ENCODE assay signal across 22 cellular contexts in the genomic region with DNA sequence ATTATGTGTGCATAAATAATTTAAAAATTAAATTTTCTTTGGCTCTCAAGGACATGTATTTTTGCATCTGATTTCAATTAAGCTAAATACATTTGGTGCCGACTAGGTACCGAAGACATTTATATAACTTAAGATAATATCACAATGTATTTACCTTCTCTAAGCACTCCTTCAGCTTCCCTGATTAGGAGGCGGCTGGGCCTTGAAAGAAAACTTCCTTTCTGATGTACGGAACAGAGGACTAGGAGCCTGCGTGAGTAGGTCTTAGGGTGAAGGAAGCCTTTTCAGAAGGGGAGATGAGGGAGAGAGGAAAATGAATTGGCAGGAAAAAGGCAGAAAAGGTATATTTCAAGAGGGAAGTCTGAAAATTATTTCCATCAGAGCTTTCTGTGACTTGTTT. TPM values are rescaled to one million over a fixed set of nuclear protein-coding genes. Genes with fewer than 3 reads are reported as not detected.
DNase-seq lines count a peak whose midpoint lies in the region; ATAC-seq and TF ChIP-seq lines count a peak whose summit lies in the region.
"Had no signal": no experiment of that assay in that cellular context is flagged by ENCODE, and none has a peak within 500 bp of the region (broad histone marks: within the 10 kb centered on the region; RNA-seq: fewer than 3 reads in every experiment).

No MANE protein-coding gene starts in this region.

- no peaks in the 10 kb centered on the region for H3K9me3 ChIP-seq in Karpas-422 (ENCODE audit: low read length)
- no peaks in the 10 kb centered on the region for H3K9me3 ChIP-seq in sigmoid colon
- H3K9me3 ChIP-seq: esophagus squamous epithelium, SJSA1 had no signal

- TF ChIP-seq EP300 in sigmoid colon (IDR thresholded peaks at IDR 0.05) = no peak

- no peaks in the 10 kb centered on the region for H3K36me3 Mint-ChIP-seq in activated naive CD8-positive, alpha-beta T cell treated with anti-CD3 and anti-CD28 coated beads, Interleukin-2, amount 50 U/mL, for 24 hours (ENCODE audit: low read depth)
- H3K36me3 Mint-ChIP-seq: activated CD4-positive, alpha-beta memory T cell treated with anti-CD3 and anti-CD28 coated beads for 36 hours; naive thymus-derived CD8-positive, alpha-beta T cell; WTC11 had no signal

- no peaks in the 10 kb centered on the region for H3K79me2 ChIP-seq in Karpas-422 (ENCODE audit: low read length)
- H3K79me2 ChIP-seq: parathyroid adenoma had no signal

- no peak for ATAC-seq in activated naive CD8-positive, alpha-beta T cell treated with anti-CD3 and anti-CD28 coated beads, Interleukin-2, amount 50 U/mL, for 24 hours
- ATAC-seq in HG03280 (IDR thresholded peaks at IDR 0.05; ENCODE audit: unreplicated experiment) (no peak), HG02623 (IDR thresholded peaks at IDR 0.05; ENCODE audit: unreplicated experiment) (no peak)
- ATAC-seq: HepG2 had no signal

- H3K4me1 ChIP-seq in Karpas-422 (ENCODE audit: low read length) = peaks cover 54% of the 10 kb centered on the region
- H3K4me1 ChIP-seq in sigmoid colon = peaks cover 0 to 20% (median 18%) of the 10 kb centered on the region in 4 donors
- H3K4me1 ChIP-seq: SJSA1 had no signal

- no peak for TF ChIP-seq POLR2A in sigmoid colon (IDR thresholded peaks at IDR 0.05)

- peaks cover 27% of the 10 kb centered on the region for H3K4me1 Mint-ChIP-seq in activated naive CD8-positive, alpha-beta T cell treated with anti-CD3 and anti-CD28 coated beads, Interleukin-2, amount 50 U/mL, for 24 hours
- H3K4me1 Mint-ChIP-seq: central memory CD8-positive, alpha-beta T cell had no signal

- intact Hi-C loops in sigmoid colon (cut with DNase I) = loop anchor here (2.0 kb wide), 1 partner anchor 27 kb away; no protein-coding TSS in a partner anchor

- 77 to 82% methylated on average over 5 of the region's 5 CpGs for WGBS in sigmoid colon, 2 donors

- 0 out of 2 replicates have a peak overlapping the region, but pooled peaks have one; percentile 13 for H3K27ac ChIP-seq in Karpas-422 (ENCODE audit: low read length)
- peak overlapping the region; percentile 83 to 84 (median 84) for H3K27ac ChIP-seq in sigmoid colon
- H3K27ac ChIP-seq: SJSA1 had no signal

- DNase-seq in G401 (ENCODE audit: low spot score) (peak; percentile 5), Karpas-422 (no peak), sigmoid colon (no peak), NCI-H1092 treated with DMSO at 0.1 percent for 48 hours (lab: John Stamatoyannopoulos, UW) (no peak)
- no peak for DNase-seq in activated naive CD8-positive, alpha-beta T cell treated with anti-CD3 and anti-CD28 coated beads, Interleukin-2, amount 50 U/mL, for 24 hours
- DNase-seq in stimulated activated naive CD4-positive, alpha-beta T cell (lab: John Stamatoyannopoulos, UW) = no peak
- DNase-seq: activated T-cell treated with anti-CD3 and anti-CD28 coated beads, Interleukin-2, amount 50 U/mL, for 1 hour; DMS79 treated with DMSO at 0.1 percent for 48 hours; effector CD4-positive, alpha-beta T cell; esophagus squamous epithelium; mesendoderm; naive thymus-derived CD8-positive, alpha-beta T cell; NCI-H146; stimulated activated CD4-positive, alpha-beta T cell treated with anti-CD3 and anti-CD28 coated beads, Interleukin-1b, Interleukin-23, amount 100 ng/mL, for 48 hours had no signal

- peak overlapping the region; percentile 61 for H3K4me2 ChIP-seq in Karpas-422 (ENCODE audit: low read depth, low read length, poor library complexity, severe bottlenecking)

- in situ Hi-C loops in G401 (cut with HindIII; ENCODE audit: low sequenced_read_pairs) = no loop called here

- H3K9me2 ChIP-seq in Karpas-422 (replicated peaks; ENCODE audit: insufficient read depth, low read length) = no peaks in the 10 kb centered on the region

- peak overlapping the region; percentile 70 for H3K27ac Mint-ChIP-seq in activated naive CD8-positive, alpha-beta T cell treated with anti-CD3 and anti-CD28 coated beads, Interleukin-2, amount 50 U/mL, for 24 hours
- H3K27ac Mint-ChIP-seq: WTC11 had no signal

- H3K27me3 Mint-ChIP-seq in activated naive CD8-positive, alpha-beta T cell treated with anti-CD3 and anti-CD28 coated beads, Interleukin-2, amount 50 U/mL, for 24 hours = no peaks in the 10 kb centered on the region
- H3K27me3 Mint-ChIP-seq: activated CD4-positive, alpha-beta memory T cell treated with anti-CD3 and anti-CD28 coated beads for 36 hours; central memory CD8-positive, alpha-beta T cell; naive thymus-derived CD8-positive, alpha-beta T cell had no signal

- no peak overlapping the region for H3K4me3 ChIP-seq in Karpas-422 (ENCODE audit: low read length)
- H3K4me3 ChIP-seq in sigmoid colon = no peak overlapping the region
- H3K4me3 ChIP-seq: esophagus squamous epithelium, SJSA1 had no signal

- no peaks in the 10 kb centered on the region for H3K27me3 ChIP-seq in Karpas-422 (ENCODE audit: low read length)
- H3K27me3 ChIP-seq in sigmoid colon = no peaks in the 10 kb centered on the region
- H3K27me3 ChIP-seq: esophagus squamous epithelium, SJSA1 had no signal

- no peak for TF ChIP-seq CTCF in sigmoid colon (IDR thresholded peaks at IDR 0.05)

- no peak overlapping the region for H2AFZ ChIP-seq in Karpas-422 (ENCODE audit: low read length)

- no peaks in the 10 kb centered on the region for H4K20me1 ChIP-seq in Karpas-422 (ENCODE audit: insufficient read depth, low read depth, low read length)

- H3K9ac ChIP-seq in Karpas-422 (ENCODE audit: low read length) = no peak overlapping the region
- H3K9ac ChIP-seq: parathyroid adenoma had no signal

- no peak overlapping the region for H3K4me3 Mint-ChIP-seq in activated naive CD8-positive, alpha-beta T cell treated with anti-CD3 and anti-CD28 coated beads, Interleukin-2, amount 50 U/mL, for 24 hours
- H3K4me3 Mint-ChIP-seq: activated CD4-positive, alpha-beta memory T cell treated with anti-CD3 and anti-CD28 coated beads for 36 hours; central memory CD8-positive, alpha-beta T cell; WTC11 had no signal

- no peaks in the 10 kb centered on the region for H3K36me3 ChIP-seq in Karpas-422 (ENCODE audit: insufficient read depth, low read length)
- no peaks in the 10 kb centered on the region for H3K36me3 ChIP-seq in sigmoid colon
- H3K36me3 ChIP-seq: esophagus squamous epithelium, SJSA1 had no signal

- no peaks in the 10 kb centered on the region for H3K9me3 Mint-ChIP-seq in activated naive CD8-positive, alpha-beta T cell treated with anti-CD3 and anti-CD28 coated beads, Interleukin-2, amount 50 U/mL, for 24 hours
- H3K9me3 Mint-ChIP-seq: activated CD4-positive, alpha-beta memory T cell treated with anti-CD3 and anti-CD28 coated beads for 36 hours; central memory CD8-positive, alpha-beta T cell; naive thymus-derived CD8-positive, alpha-beta T cell; WTC11 had no signal

RNA-seq across cellular contexts. Expression of a gene that starts 28.7 kb away (rescaled TPM):
- total RNA-seq in G401 (2014; rRNA removed; shearing (Covaris generic)) = 51.7 and 82.5 TPM in 2 replicates
- total RNA-seq in Karpas-422 (2014; rRNA removed; shearing (Covaris generic); ENCODE audit: low replicate concordance) = 29.4 and 52.8 TPM in 2 replicates
- 100 to 1,000 TPM in 3 of 4 donors, 10 to 100 TPM in 1; 97.8 to 137 (median 121) TPM for total RNA-seq in sigmoid colon
- polyA plus RNA-seq in sigmoid colon = 10 to 100 TPM; 19.2 to 37.8 (median 20.8) TPM
